Comparison of ENCODE assay signal across 9 cellular contexts in genomic region chr6:148999921-149000589, GRCh38.
A peak's percentile ranks its signal among the peaks of the same experiment; 100 is the strongest.
DNase-seq lines count a peak whose midpoint lies in the region; ATAC-seq and TF ChIP-seq lines count a peak whose summit lies in the region.
"Had no signal": no experiment of that assay in that cellular context is flagged by ENCODE, and none has a peak within 500 bp of the region (broad histone marks: within the 10 kb centered on the region; RNA-seq: fewer than 3 reads in every experiment).

No MANE protein-coding gene starts in this region.

- CTCF ChIA-PET in activated CD4-positive, alpha-beta T cell treated with anti-CD3 and anti-CD28 coated beads for 36 hours (lab: Charles Lee) = no interaction called here

- TF ChIP-seq CTCF in transverse colon (IDR thresholded peaks at IDR 0.05) (no peak), vagina (IDR thresholded peaks at IDR 0.05) (no peak)

- H3K9me3 Mint-ChIP-seq in activated CD4-positive, alpha-beta T cell treated with anti-CD3 and anti-CD28 coated beads for 36 hours (ENCODE audit: low read depth) = peaks cover 11% of the 10 kb centered on the region
- peaks cover 19% of the 10 kb centered on the region for H3K9me3 Mint-ChIP-seq in activated naive CD8-positive, alpha-beta T cell treated with anti-CD3 and anti-CD28 coated beads, Interleukin-2, amount 50 U/mL, for 24 hours

- POLR2A ChIA-PET in activated CD4-positive, alpha-beta T cell treated with anti-CD3 and anti-CD28 coated beads for 36 hours (lab: Charles Lee) = no interaction called here

- H3K27ac ChIP-seq in right cardiac atrium (ENCODE audit: low read length) (peak overlapping the region; percentile 6), transverse colon (peak overlapping the region in 2 of 4 donors; percentile 35 to 39), vagina (no peak overlapping the region)

- TF ChIP-seq POLR2A in transverse colon (IDR thresholded peaks at IDR 0.05) (no peak), vagina (IDR thresholded peaks at IDR 0.05) (no peak)

- H3K4me3 Mint-ChIP-seq in activated CD4-positive, alpha-beta T cell treated with anti-CD3 and anti-CD28 coated beads for 36 hours = no peak overlapping the region
- H3K4me3 Mint-ChIP-seq in activated naive CD8-positive, alpha-beta T cell treated with anti-CD3 and anti-CD28 coated beads, Interleukin-2, amount 50 U/mL, for 24 hours = no peak overlapping the region

- H3K4me1 Mint-ChIP-seq in activated CD4-positive, alpha-beta T cell treated with anti-CD3 and anti-CD28 coated beads for 36 hours = peaks cover 10% of the 10 kb centered on the region
- H3K4me1 Mint-ChIP-seq in activated naive CD8-positive, alpha-beta T cell treated with anti-CD3 and anti-CD28 coated beads, Interleukin-2, amount 50 U/mL, for 24 hours = peaks cover 12% of the 10 kb centered on the region

- H3K9me3 ChIP-seq in right cardiac atrium (ENCODE audit: control insufficient read depth, low read length) = no peaks in the 10 kb centered on the region
- peaks cover 0 to 8% of the 10 kb centered on the region in 2 donors for H3K9me3 ChIP-seq in transverse colon
- H3K9me3 ChIP-seq in vagina = no peaks in the 10 kb centered on the region

- H3K4me3 ChIP-seq in right cardiac atrium (ENCODE audit: low read length) = no peak overlapping the region
- H3K4me3 ChIP-seq in transverse colon = no peak overlapping the region
- no peak overlapping the region for H3K4me3 ChIP-seq in vagina

- in situ Hi-C loops in transverse colon (cut with MboI; ENCODE audit: low pct_ligation_motif_present in 1 of 4, low pct_unique_long_range_greater_than_20kb in 1 of 4, low sequenced_read_pairs in 3 of 4) = no loop called here

- peak; percentile 19 for ATAC-seq in activated CD4-positive, alpha-beta T cell treated with anti-CD3 and anti-CD28 coated beads for 36 hours
- peak; percentile 24 for ATAC-seq in activated naive CD8-positive, alpha-beta T cell treated with anti-CD3 and anti-CD28 coated beads, Interleukin-2, amount 50 U/mL, for 24 hours
- ATAC-seq in right cardiac atrium (peak; percentile 93 to 94), GM18870 (IDR thresholded peaks at IDR 0.05; ENCODE audit: unreplicated experiment) (no peak)

- H3K27ac Mint-ChIP-seq in activated CD4-positive, alpha-beta T cell treated with anti-CD3 and anti-CD28 coated beads for 36 hours = peak overlapping the region; percentile 16
- no peak overlapping the region for H3K27ac Mint-ChIP-seq in activated naive CD8-positive, alpha-beta T cell treated with anti-CD3 and anti-CD28 coated beads, Interleukin-2, amount 50 U/mL, for 24 hours

- intact Hi-C loops in activated CD4-positive, alpha-beta T cell treated with anti-CD3 and anti-CD28 coated beads for 36 hours (cut with DNase I, micrococcal nuclease) = no loop called here
- intact Hi-C loops in right cardiac atrium (cut with DNase I) (no loop called here), transverse colon (cut with DNase I; ENCODE audit: low total_unique reads) (no loop called here), vagina (cut with DNase I) (no loop called here)

- 59% methylated on average over 4 of the region's 4 CpGs for WGBS in right cardiac atrium
- WGBS in transverse colon (ENCODE audit: low coverage in 1 of 2), 2 donors = 62 to 65% methylated on average over 4 of the region's 4 CpGs

- H3K36me3 ChIP-seq in transverse colon (no peaks in the 10 kb centered on the region), vagina (no peaks in the 10 kb centered on the region)

- peaks cover 3% of the 10 kb centered on the region for H3K36me3 Mint-ChIP-seq in activated CD4-positive, alpha-beta T cell treated with anti-CD3 and anti-CD28 coated beads for 36 hours (ENCODE audit: low read depth)
- peaks cover 14% of the 10 kb centered on the region for H3K36me3 Mint-ChIP-seq in activated naive CD8-positive, alpha-beta T cell treated with anti-CD3 and anti-CD28 coated beads, Interleukin-2, amount 50 U/mL, for 24 hours (ENCODE audit: low read depth)

- H3K4me1 ChIP-seq in right cardiac atrium (ENCODE audit: control insufficient read depth, insufficient read depth, low read length) (peaks cover 6% of the 10 kb centered on the region), transverse colon (peaks cover 0 to 15% (median 6%) of the 10 kb centered on the region in 4 donors), vagina (no peaks in the 10 kb centered on the region)

- no peak for TF ChIP-seq EP300 in transverse colon (IDR thresholded peaks at IDR 0.05; ENCODE audit: low read depth)

- no peak for DNase-seq in activated CD4-positive, alpha-beta T cell treated with anti-CD3 and anti-CD28 coated beads for 36 hours
- DNase-seq in activated CD4-positive, alpha-beta T cell treated with anti-CD3 and anti-CD28 coated beads, Interleukin-2, amount 50 U/mL, for 1 hour = no peak
- no peak for DNase-seq in activated naive CD8-positive, alpha-beta T cell treated with anti-CD3 and anti-CD28 coated beads, Interleukin-2, amount 50 U/mL, for 24 hours
- DNase-seq in right cardiac atrium (peak; percentile 76 to 89 (median 87)), transverse colon (peak; percentile 26), vagina (ENCODE audit: extremely low spot score in 2 of 2) (no peak)
- DNase-seq in stimulated activated naive CD4-positive, alpha-beta T cell (lab: John Stamatoyannopoulos, UW) = no peak
- DNase-seq: activated CD8-positive, alpha-beta memory T cell treated with anti-CD3 and anti-CD28 coated beads, Interleukin-2, amount 50 U/mL, for 4 hours had no signal

- H3K27me3 Mint-ChIP-seq in activated CD4-positive, alpha-beta T cell treated with anti-CD3 and anti-CD28 coated beads for 36 hours = no peaks in the 10 kb centered on the region
- peaks cover 4% of the 10 kb centered on the region for H3K27me3 Mint-ChIP-seq in activated naive CD8-positive, alpha-beta T cell treated with anti-CD3 and anti-CD28 coated beads, Interleukin-2, amount 50 U/mL, for 24 hours

- H3K27me3 ChIP-seq in right cardiac atrium (ENCODE audit: control insufficient read depth, insufficient read depth) (no peaks in the 10 kb centered on the region), transverse colon (no peaks in the 10 kb centered on the region), vagina (no peaks in the 10 kb centered on the region)

Comparison
In these comparisons a context has a peak if more than half of its experiments do, and no peak if none do; other contexts are left out.
1. DNase-seq: peak in right cardiac atrium (3 of 3) and transverse colon (single experiment); none in activated CD4-positive, alpha-beta T cell treated with anti-CD3 and anti-CD28 coated beads for 36 hours (single experiment), activated CD4-positive, alpha-beta T cell treated with anti-CD3 and anti-CD28 coated beads, Interleukin-2, amount 50 U/mL, for 1 hour (single experiment), activated naive CD8-positive, alpha-beta T cell treated with anti-CD3 and anti-CD28 coated beads, Interleukin-2, amount 50 U/mL, for 24 hours (single experiment), vagina (0 of 2) and stimulated activated naive CD4-positive, alpha-beta T cell (0 of 6).